In the genomic region with DNA sequence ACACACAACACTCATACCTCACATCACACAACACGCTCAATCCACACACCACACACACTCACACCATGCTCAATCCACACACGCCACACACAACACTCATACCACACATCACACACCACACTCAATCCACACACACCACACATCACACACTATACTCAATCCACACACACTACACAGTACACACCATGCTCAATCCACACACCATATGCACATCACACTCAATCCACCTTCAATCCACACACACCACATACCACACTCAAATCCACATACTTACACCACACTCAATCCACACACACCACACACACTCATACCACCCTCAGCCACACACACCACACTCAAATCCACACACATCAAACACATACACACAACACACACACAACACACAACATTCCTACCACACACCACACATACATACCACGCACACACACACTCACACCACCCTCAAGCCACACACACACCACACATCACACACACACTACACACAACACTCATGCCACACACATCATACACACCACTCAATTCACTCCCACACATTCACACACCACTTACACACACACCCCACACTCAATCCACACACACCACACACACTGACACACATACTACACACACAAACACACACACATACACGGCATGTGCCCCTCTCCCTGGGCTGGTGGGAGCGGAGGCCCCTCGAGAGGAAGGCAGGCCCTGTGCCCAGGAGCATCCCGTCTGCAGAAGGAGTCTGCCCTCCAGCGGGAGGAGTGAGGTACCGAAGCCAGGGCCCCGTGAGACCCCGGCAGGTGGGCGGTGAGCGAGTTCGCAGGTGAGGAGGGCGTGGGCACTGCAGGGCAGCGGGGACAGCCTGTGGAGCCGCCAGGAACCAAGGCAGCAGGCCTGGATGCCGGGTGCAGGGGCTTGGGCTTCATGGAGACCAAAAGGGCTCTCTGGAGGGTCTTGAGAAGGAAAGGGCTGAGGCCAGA, we compare ENCODE assay signal across 1 cellular context.
TF ChIP-seq lines count a peak whose summit lies in the region.

No MANE protein-coding gene starts in this region.

TF ChIP-seq in GM23338, 12 proteins besides CTCF, POLR2A, EP300 and RAD21 (continued from another document):
- TF ChIP-seq, protein P1, sequence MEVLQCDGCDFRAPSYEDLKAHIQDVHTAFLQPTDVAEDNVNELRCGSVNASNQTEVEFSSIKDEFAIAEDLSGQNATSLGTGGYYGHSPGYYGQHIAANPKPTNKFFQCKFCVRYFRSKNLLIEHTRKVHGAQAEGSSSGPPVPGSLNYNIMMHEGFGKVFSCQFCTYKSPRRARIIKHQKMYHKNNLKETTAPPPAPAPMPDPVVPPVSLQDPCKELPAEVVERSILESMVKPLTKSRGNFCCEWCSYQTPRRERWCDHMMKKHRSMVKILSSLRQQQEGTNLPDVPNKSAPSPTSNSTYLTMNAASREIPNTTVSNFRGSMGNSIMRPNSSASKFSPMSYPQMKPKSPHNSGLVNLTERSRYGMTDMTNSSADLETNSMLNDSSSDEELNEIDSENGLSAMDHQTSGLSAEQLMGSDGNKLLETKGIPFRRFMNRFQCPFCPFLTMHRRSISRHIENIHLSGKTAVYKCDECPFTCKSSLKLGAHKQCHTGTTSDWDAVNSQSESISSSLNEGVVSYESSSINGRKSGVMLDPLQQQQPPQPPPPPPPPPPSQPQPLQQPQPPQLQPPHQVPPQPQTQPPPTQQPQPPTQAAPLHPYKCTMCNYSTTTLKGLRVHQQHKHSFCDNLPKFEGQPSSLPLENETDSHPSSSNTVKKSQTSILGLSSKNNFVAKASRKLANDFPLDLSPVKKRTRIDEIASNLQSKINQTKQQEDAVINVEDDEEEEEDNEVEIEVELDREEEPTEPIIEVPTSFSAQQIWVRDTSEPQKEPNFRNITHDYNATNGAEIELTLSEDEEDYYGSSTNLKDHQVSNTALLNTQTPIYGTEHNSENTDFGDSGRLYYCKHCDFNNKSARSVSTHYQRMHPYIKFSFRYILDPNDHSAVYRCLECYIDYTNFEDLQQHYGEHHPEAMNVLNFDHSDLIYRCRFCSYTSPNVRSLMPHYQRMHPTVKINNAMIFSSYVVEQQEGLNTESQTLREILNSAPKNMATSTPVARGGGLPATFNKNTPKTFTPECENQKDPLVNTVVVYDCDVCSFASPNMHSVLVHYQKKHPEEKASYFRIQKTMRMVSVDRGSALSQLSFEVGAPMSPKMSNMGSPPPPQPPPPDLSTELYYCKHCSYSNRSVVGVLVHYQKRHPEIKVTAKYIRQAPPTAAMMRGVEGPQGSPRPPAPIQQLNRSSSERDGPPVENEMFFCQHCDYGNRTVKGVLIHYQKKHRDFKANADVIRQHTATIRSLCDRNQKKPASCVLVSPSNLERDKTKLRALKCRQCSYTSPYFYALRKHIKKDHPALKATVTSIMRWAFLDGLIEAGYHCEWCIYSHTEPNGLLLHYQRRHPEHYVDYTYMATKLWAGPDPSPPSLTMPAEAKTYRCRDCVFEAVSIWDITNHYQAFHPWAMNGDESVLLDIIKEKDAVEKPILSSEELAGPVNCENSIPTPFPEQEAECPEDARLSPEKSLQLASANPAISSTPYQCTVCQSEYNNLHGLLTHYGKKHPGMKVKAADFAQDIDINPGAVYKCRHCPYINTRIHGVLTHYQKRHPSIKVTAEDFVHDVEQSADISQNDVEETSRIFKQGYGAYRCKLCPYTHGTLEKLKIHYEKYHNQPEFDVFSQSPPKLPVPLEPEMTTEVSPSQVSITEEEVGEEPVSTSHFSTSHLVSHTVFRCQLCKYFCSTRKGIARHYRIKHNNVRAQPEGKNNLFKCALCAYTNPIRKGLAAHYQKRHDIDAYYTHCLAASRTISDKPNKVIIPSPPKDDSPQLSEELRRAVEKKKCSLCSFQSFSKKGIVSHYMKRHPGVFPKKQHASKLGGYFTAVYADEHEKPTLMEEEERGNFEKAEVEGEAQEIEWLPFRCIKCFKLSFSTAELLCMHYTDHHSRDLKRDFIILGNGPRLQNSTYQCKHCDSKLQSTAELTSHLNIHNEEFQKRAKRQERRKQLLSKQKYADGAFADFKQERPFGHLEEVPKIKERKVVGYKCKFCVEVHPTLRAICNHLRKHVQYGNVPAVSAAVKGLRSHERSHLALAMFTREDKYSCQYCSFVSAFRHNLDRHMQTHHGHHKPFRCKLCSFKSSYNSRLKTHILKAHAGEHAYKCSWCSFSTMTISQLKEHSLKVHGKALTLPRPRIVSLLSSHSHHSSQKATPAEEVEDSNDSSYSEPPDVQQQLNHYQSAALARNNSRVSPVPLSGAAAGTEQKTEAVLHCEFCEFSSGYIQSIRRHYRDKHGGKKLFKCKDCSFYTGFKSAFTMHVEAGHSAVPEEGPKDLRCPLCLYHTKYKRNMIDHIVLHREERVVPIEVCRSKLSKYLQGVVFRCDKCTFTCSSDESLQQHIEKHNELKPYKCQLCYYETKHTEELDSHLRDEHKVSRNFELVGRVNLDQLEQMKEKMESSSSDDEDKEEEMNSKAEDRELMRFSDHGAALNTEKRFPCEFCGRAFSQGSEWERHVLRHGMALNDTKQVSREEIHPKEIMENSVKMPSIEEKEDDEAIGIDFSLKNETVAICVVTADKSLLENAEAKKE (CRISPR knock-in tag; IDR thresholded peaks at IDR 0.05): no peak
- TF ChIP-seq, protein P2, sequence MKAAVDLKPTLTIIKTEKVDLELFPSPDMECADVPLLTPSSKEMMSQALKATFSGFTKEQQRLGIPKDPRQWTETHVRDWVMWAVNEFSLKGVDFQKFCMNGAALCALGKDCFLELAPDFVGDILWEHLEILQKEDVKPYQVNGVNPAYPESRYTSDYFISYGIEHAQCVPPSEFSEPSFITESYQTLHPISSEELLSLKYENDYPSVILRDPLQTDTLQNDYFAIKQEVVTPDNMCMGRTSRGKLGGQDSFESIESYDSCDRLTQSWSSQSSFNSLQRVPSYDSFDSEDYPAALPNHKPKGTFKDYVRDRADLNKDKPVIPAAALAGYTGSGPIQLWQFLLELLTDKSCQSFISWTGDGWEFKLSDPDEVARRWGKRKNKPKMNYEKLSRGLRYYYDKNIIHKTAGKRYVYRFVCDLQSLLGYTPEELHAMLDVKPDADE (IDR thresholded peaks at IDR 0.05): no peak
- TF ChIP-seq EZH2phosphoT487 (IDR thresholded peaks at IDR 0.05; ENCODE audit: unreplicated experiment) (no peak), NANOG (IDR thresholded peaks at IDR 0.05; ENCODE audit: borderline replicate concordance) (no peak), POLR2AphosphoS5 (IDR thresholded peaks at IDR 0.05; ENCODE audit: low read depth) (no peak)
- TF ChIP-seq, protein P3, sequence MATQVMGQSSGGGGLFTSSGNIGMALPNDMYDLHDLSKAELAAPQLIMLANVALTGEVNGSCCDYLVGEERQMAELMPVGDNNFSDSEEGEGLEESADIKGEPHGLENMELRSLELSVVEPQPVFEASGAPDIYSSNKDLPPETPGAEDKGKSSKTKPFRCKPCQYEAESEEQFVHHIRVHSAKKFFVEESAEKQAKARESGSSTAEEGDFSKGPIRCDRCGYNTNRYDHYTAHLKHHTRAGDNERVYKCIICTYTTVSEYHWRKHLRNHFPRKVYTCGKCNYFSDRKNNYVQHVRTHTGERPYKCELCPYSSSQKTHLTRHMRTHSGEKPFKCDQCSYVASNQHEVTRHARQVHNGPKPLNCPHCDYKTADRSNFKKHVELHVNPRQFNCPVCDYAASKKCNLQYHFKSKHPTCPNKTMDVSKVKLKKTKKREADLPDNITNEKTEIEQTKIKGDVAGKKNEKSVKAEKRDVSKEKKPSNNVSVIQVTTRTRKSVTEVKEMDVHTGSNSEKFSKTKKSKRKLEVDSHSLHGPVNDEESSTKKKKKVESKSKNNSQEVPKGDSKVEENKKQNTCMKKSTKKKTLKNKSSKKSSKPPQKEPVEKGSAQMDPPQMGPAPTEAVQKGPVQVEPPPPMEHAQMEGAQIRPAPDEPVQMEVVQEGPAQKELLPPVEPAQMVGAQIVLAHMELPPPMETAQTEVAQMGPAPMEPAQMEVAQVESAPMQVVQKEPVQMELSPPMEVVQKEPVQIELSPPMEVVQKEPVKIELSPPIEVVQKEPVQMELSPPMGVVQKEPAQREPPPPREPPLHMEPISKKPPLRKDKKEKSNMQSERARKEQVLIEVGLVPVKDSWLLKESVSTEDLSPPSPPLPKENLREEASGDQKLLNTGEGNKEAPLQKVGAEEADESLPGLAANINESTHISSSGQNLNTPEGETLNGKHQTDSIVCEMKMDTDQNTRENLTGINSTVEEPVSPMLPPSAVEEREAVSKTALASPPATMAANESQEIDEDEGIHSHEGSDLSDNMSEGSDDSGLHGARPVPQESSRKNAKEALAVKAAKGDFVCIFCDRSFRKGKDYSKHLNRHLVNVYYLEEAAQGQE (IDR thresholded peaks at IDR 0.05; ENCODE audit: unreplicated experiment): no peak
